In the genomic region with DNA sequence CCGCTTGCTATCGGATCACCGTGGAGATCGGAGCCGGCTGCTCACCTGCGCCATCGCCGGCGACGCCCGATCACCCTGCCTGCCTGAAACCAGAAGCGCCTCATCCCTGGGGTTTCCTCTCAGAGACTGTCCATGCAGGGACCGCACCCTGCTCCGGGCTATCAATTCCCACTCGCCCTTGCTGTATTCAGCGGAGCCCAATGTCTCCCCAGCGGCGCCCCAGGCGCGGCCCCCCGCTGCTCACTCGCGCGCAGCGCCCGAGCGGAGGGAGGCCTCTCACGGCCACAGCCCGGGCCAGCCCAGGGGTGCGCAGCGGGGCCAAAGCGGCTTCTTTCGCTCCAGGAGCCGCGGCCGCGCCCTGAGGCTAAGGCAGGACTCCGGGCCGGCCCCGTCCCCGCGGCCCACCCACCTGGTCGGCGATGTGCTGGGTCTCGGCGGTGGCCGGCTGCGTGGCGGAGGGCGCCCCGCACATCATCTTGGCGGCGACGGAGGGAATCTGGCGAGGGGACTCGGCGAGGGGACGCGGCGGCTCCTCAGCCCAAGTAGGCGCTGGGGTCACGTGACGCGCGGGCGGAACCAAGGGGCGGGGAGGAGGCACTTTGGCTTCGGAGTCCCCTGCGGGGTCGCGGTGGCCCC, we compare ENCODE assay signal across 8 cellular contexts. TPM values are rescaled to one million over a fixed set of nuclear protein-coding genes. Genes with fewer than 3 reads are reported as not detected.
A peak's percentile ranks its signal among the peaks of the same experiment; 100 is the strongest.
DNase-seq lines count a peak whose midpoint lies in the region; ATAC-seq and TF ChIP-seq lines count a peak whose summit lies in the region.

Gene CSTB (minus strand): TSS at position 514 of the 636 bp plus-strand sequence. CDS start 39 bp downstream, at position 475.

- no peaks in the 10 kb centered on the region for H3K79me2 ChIP-seq in OCI-LY1 (ENCODE audit: insufficient read depth, low read length)

- H3K27me3 ChIP-seq in OCI-LY1 (ENCODE audit: insufficient read depth, low read length) = no peaks in the 10 kb centered on the region
- no peaks in the 10 kb centered on the region for H3K27me3 ChIP-seq in mucosa of stomach (ENCODE audit: control insufficient read depth, insufficient read depth, low read length)

- H3K4me1 ChIP-seq in OCI-LY1 (ENCODE audit: insufficient read depth, low read length, severe bottlenecking) (peaks cover 46% of the 10 kb centered on the region), mucosa of stomach (ENCODE audit: control insufficient read depth, insufficient read depth, low read length) (peaks cover 9% of the 10 kb centered on the region)

- H3K36me3 ChIP-seq in OCI-LY1 (ENCODE audit: insufficient read depth, low read length) = peaks cover 30% of the 10 kb centered on the region
- peaks cover 11% of the 10 kb centered on the region for H3K36me3 ChIP-seq in mucosa of stomach (ENCODE audit: control insufficient read depth, insufficient read depth, low read length)

- peak within 1 kb of the TSS; percentile 9 for H3K27ac ChIP-seq in OCI-LY1 (ENCODE audit: low read depth, low read length, poor library complexity, severe bottlenecking)

- no peaks in the 10 kb centered on the region for H3K9me2 ChIP-seq in OCI-LY1 (ENCODE audit: low read depth, low read length)

- H3K9me3 ChIP-seq in OCI-LY1 (ENCODE audit: low read length) (no peaks in the 10 kb centered on the region), mucosa of stomach (ENCODE audit: control insufficient read depth, low read length) (no peaks in the 10 kb centered on the region)

- no peaks in the 10 kb centered on the region for H4K20me1 ChIP-seq in OCI-LY1 (ENCODE audit: insufficient read depth, low read length)

- peak within 1 kb of the TSS; percentile 95 for H3K4me3 ChIP-seq in OCI-LY1 (ENCODE audit: low read depth, low read length, poor library complexity, severe bottlenecking)
- peak within 1 kb of the TSS; percentile 85 for H3K4me3 ChIP-seq in epithelial cell of proximal tubule (ENCODE audit: low read depth, low read length)
- H3K4me3 ChIP-seq in mucosa of stomach (ENCODE audit: low read length) = peak within 1 kb of the TSS; percentile 90

- no peak within 1 kb of the TSS for H2AFZ ChIP-seq in OCI-LY1 (ENCODE audit: low read length)

- H3K9ac ChIP-seq in OCI-LY1 (ENCODE audit: low read length) (peak within 1 kb of the TSS; percentile 87), mucosa of stomach (ENCODE audit: low read length) (peak within 1 kb of the TSS; percentile 89)

- ATAC-seq in GM19023 (IDR thresholded peaks at IDR 0.05; ENCODE audit: unreplicated experiment) = peak; percentile 62
- peak; percentile 54 for ATAC-seq in HG03442 (IDR thresholded peaks at IDR 0.05; ENCODE audit: unreplicated experiment)

- DNase-seq in AG20443 (ENCODE audit: low spot score) (peak; percentile 86), activated T-cell treated with anti-CD3 and anti-CD28 coated beads for 48 hours (ENCODE audit: low read depth) (peak; percentile 75), epithelial cell of proximal tubule (ENCODE audit: low read depth) (no peak)
- DNase-seq in stimulated activated CD8-positive, alpha-beta memory T cell treated with anti-CD3 and anti-CD28 coated beads, Interleukin-7, amount 100 ng/mL, for 1 hour (ENCODE audit: low read depth in 2 of 2) = peak; percentile 68 to 77

- TF ChIP-seq CTCF in OCI-LY1 (IDR thresholded peaks at IDR 0.05; ENCODE audit: low read length) (peak; percentile 13; the same call in 1 of the 2 replicates), epithelial cell of proximal tubule (conservative IDR thresholded peaks at IDR 0.05; ENCODE audit: low read depth, low read length) (no peak)

- H3F3A ChIP-seq in OCI-LY1 (ENCODE audit: insufficient read depth, low read length) = peaks cover 10% of the 10 kb centered on the region

- H3K4me2 ChIP-seq in OCI-LY1 (ENCODE audit: low read length) = peak within 1 kb of the TSS; percentile 74

RNA-seq across cellular contexts. Expression of gene CSTB, which starts in this region (rescaled TPM):
- 11.0 and 20.1 TPM in 2 replicates for total RNA-seq in epithelial cell of proximal tubule
